ENCODE assay signal across 1 cellular context in the genomic region with DNA sequence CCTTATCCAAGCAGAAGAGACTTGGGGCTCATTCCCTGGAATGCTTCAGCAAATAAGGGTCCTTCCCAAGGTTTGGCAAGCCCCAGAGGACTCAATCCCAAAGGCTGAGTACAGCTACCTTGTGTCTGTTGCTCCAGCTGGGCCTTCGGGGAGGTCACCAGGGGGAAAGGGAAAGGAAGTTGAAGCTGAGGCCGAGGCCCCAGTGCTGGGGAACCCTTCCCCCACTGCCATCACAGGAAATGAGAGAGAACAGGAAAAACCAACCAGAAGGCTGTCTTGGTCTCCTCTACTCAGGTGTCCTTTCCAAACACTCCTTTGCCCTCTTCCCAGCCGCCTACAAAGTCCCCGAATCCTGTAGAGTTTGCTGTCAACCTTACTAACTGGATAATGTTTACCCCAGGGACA.
TF ChIP-seq lines count a peak whose summit lies in the region.

No MANE protein-coding gene starts in this region.

TF ChIP-seq in SK-N-SH, 30 proteins besides CTCF, POLR2A, EP300 and RAD21 (continued from another document):
- TF ChIP-seq, protein P1, sequence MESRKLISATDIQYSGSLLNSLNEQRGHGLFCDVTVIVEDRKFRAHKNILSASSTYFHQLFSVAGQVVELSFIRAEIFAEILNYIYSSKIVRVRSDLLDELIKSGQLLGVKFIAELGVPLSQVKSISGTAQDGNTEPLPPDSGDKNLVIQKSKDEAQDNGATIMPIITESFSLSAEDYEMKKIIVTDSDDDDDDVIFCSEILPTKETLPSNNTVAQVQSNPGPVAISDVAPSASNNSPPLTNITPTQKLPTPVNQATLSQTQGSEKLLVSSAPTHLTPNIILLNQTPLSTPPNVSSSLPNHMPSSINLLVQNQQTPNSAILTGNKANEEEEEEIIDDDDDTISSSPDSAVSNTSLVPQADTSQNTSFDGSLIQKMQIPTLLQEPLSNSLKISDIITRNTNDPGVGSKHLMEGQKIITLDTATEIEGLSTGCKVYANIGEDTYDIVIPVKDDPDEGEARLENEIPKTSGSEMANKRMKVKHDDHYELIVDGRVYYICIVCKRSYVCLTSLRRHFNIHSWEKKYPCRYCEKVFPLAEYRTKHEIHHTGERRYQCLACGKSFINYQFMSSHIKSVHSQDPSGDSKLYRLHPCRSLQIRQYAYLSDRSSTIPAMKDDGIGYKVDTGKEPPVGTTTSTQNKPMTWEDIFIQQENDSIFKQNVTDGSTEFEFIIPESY (IDR thresholded peaks at IDR 0.05; ENCODE audit: borderline replicate concordance, low read depth): no peak
- TF ChIP-seq FOSL2 (IDR thresholded peaks at IDR 0.05; ENCODE audit: borderline replicate concordance, low read depth) (no peak), CHD2 (IDR thresholded peaks at IDR 0.05; ENCODE audit: low read length, partially characterized antibody) (no peak), RCOR1 (IDR thresholded peaks at IDR 0.05; ENCODE audit: low read length) (no peak), JUND (IDR thresholded peaks at IDR 0.05) (no peak), MXI1 (IDR thresholded peaks at IDR 0.05; ENCODE audit: low read depth, low read length) (no peak)
- TF ChIP-seq, protein P2, sequence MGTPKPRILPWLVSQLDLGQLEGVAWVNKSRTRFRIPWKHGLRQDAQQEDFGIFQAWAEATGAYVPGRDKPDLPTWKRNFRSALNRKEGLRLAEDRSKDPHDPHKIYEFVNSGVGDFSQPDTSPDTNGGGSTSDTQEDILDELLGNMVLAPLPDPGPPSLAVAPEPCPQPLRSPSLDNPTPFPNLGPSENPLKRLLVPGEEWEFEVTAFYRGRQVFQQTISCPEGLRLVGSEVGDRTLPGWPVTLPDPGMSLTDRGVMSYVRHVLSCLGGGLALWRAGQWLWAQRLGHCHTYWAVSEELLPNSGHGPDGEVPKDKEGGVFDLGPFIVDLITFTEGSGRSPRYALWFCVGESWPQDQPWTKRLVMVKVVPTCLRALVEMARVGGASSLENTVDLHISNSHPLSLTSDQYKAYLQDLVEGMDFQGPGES (IDR thresholded peaks at IDR 0.05; ENCODE audit: low read depth, low read length): no peak
TF ChIP-seq in SK-N-SH: peak in this region for 0.
